In genomic region chr13:42377640-42378382, GRCh38 we compare ENCODE assay signal across 8 cellular contexts.
DNase-seq lines count a peak whose midpoint lies in the region; ATAC-seq lines count a peak whose summit lies in the region.

No MANE protein-coding gene starts in this region.

- peaks cover 20% of the 10 kb centered on the region for H3K9me3 Mint-ChIP-seq in activated naive CD8-positive, alpha-beta T cell treated with anti-CD3 and anti-CD28 coated beads, Interleukin-2, amount 50 U/mL, for 24 hours

- peak overlapping the region; percentile 32 for H3K27ac ChIP-seq in KOPT-K1 (ENCODE audit: low read depth, low read length, poor library complexity, severe bottlenecking)

- peak overlapping the region; percentile 98 for H3K27ac Mint-ChIP-seq in activated naive CD8-positive, alpha-beta T cell treated with anti-CD3 and anti-CD28 coated beads, Interleukin-2, amount 50 U/mL, for 24 hours

- DNase-seq in activated naive CD8-positive, alpha-beta T cell treated with anti-CD3 and anti-CD28 coated beads, Interleukin-2, amount 50 U/mL, for 24 hours: no peak
- DNase-seq in kidney glomerular epithelial cell (lab: John Stamatoyannopoulos, UW) (no peak), HK-2 (ENCODE audit: unreplicated experiment) (no peak), HT-29 (ENCODE audit: low spot score) (no peak), amygdala (lab: John Stamatoyannopoulos, UW) (no peak)

- H3K4me3 Mint-ChIP-seq in activated naive CD8-positive, alpha-beta T cell treated with anti-CD3 and anti-CD28 coated beads, Interleukin-2, amount 50 U/mL, for 24 hours: peak overlapping the region; percentile 51

- H3K27me3 Mint-ChIP-seq in activated naive CD8-positive, alpha-beta T cell treated with anti-CD3 and anti-CD28 coated beads, Interleukin-2, amount 50 U/mL, for 24 hours: no peaks in the 10 kb centered on the region

- peaks cover 9% of the 10 kb centered on the region for H3K9me3 ChIP-seq in KOPT-K1 (ENCODE audit: insufficient read depth, low read length, poor library complexity, severe bottlenecking)

- ATAC-seq in GM18508 (IDR thresholded peaks at IDR 0.05; ENCODE audit: insufficient read depth, unreplicated experiment) (peak; percentile 65), GM21576 (IDR thresholded peaks at IDR 0.05; ENCODE audit: unreplicated experiment) (peak; percentile 75)
- ATAC-seq in activated naive CD8-positive, alpha-beta T cell treated with anti-CD3 and anti-CD28 coated beads, Interleukin-2, amount 50 U/mL, for 24 hours: peak; percentile 86

- peaks cover 98% of the 10 kb centered on the region for H3K4me1 Mint-ChIP-seq in activated naive CD8-positive, alpha-beta T cell treated with anti-CD3 and anti-CD28 coated beads, Interleukin-2, amount 50 U/mL, for 24 hours

- H3K36me3 Mint-ChIP-seq in activated naive CD8-positive, alpha-beta T cell treated with anti-CD3 and anti-CD28 coated beads, Interleukin-2, amount 50 U/mL, for 24 hours (ENCODE audit: low read depth): peaks cover 21% of the 10 kb centered on the region

- no peaks in the 10 kb centered on the region for H3K36me3 ChIP-seq in KOPT-K1 (ENCODE audit: insufficient read depth, low read length)
